In genomic region chr5:151115272-151115905, GRCh38 we compare ENCODE assay signal across 9 cellular contexts. TPM values are rescaled to one million over a fixed set of nuclear protein-coding genes. Genes with fewer than 3 reads are reported as not detected.
DNase-seq lines count a peak whose midpoint lies in the region; ATAC-seq lines count a peak whose summit lies in the region.
"Had no signal": no experiment of that assay in that cellular context is flagged by ENCODE, and none has a peak within 500 bp of the region (broad histone marks: within the 10 kb centered on the region; RNA-seq: fewer than 3 reads in every experiment).

No MANE protein-coding gene starts in this region.

- peaks cover 2% of the 10 kb centered on the region for H3K4me1 Mint-ChIP-seq in activated CD8-positive, alpha-beta T cell treated with anti-CD3 and anti-CD28 coated beads, Interleukin-2, amount 10 ng/mL, durations not matched to agents 7 days and 5 days (ENCODE audit: low read depth)

- H3K27ac Mint-ChIP-seq in activated CD8-positive, alpha-beta T cell treated with anti-CD3 and anti-CD28 coated beads, Interleukin-2, amount 10 ng/mL, durations not matched to agents 7 days and 5 days = peak overlapping the region; percentile 61

- H3K4me2 ChIP-seq in mesenchymal stem cell (ENCODE audit: low read length, poor library complexity, severe bottlenecking) = no peak overlapping the region

- DNase-seq in EH (ENCODE audit: low read depth) (peak; percentile 66), NCI-H82 (lab: John Stamatoyannopoulos, UW) (peak; percentile 66), mesenchymal stem cell (peak; percentile 67), mesenteric fat pad (ENCODE audit: low spot score) (no peak)
- DNase-seq in activated CD8-positive, alpha-beta T cell treated with anti-CD3 and anti-CD28 coated beads, Interleukin-2, amount 10 ng/mL, durations not matched to agents 7 days and 5 days = peak; percentile 77
- DNase-seq in effector memory CD4-positive, alpha-beta T cell = peak; percentile 41 to 61 (median 48)
- DNase-seq in stimulated activated CD8-positive, alpha-beta memory T cell treated with anti-CD3 and anti-CD28 coated beads, Interleukin-2, amount 100 ng/mL, for 48 hours (ENCODE audit: low read depth in 2 of 2) = peak; percentile 61 to 67

- H2BK12ac ChIP-seq in mesenchymal stem cell (ENCODE audit: low read length in 2 of 2) = no peak overlapping the region

- no peaks in the 10 kb centered on the region for H3K27me3 ChIP-seq in effector memory CD4-positive, alpha-beta T cell (replicated peaks; ENCODE audit: control insufficient read depth, insufficient read depth, low read length, poor library complexity, severe bottlenecking)
- H3K27me3 ChIP-seq in mesenchymal stem cell (ENCODE audit: control insufficient read depth in 1 of 2, insufficient read depth in 1 of 2, low read length in 2 of 2) = no peaks in the 10 kb centered on the region

- no peak overlapping the region for H2AFZ ChIP-seq in mesenchymal stem cell (ENCODE audit: low read depth, low read length)

- H2BK15ac ChIP-seq in mesenchymal stem cell (ENCODE audit: low read depth, poor library complexity, severe bottlenecking) = no peak overlapping the region

- POLR2A ChIA-PET in activated CD8-positive, alpha-beta T cell treated with anti-CD3 and anti-CD28 coated beads, Interleukin-2, amount 10 ng/mL, durations not matched to agents 7 days and 5 days (lab: Charles Lee) = interaction anchor here (0.6 to 1.1 kb wide), 5 partner anchors 14 to 124 kb away, joined by 3 to 4 read pairs (median 3); no protein-coding TSS in a partner anchor

- CTCF ChIA-PET in activated CD8-positive, alpha-beta T cell treated with anti-CD3 and anti-CD28 coated beads, Interleukin-2, amount 10 ng/mL, durations not matched to agents 7 days and 5 days (lab: Charles Lee) = interaction anchor here (0.6 to 13.4 kb wide), 65 partner anchors 11 to 665 kb away, joined by 3 to 297 read pairs (median 5); partner anchors contain the start of genes ANXA6, DCTN4, IRGM and TNIP1

- no peak overlapping the region for H3K18ac ChIP-seq in mesenchymal stem cell (ENCODE audit: low read depth in 1 of 2, low read length in 2 of 2)

- peaks cover 54% of the 10 kb centered on the region for H3K36me3 Mint-ChIP-seq in activated CD8-positive, alpha-beta T cell treated with anti-CD3 and anti-CD28 coated beads, Interleukin-2, amount 10 ng/mL, durations not matched to agents 7 days and 5 days (ENCODE audit: low read depth)

- H3K14ac ChIP-seq in mesenchymal stem cell (ENCODE audit: low read length in 2 of 2) = no peak overlapping the region

- peak; percentile 39 for ATAC-seq in HG02938 (IDR thresholded peaks at IDR 0.05; ENCODE audit: unreplicated experiment)
- ATAC-seq in activated CD8-positive, alpha-beta T cell treated with anti-CD3 and anti-CD28 coated beads, Interleukin-2, amount 10 ng/mL, durations not matched to agents 7 days and 5 days = peak; percentile 76

- H2BK120ac ChIP-seq in mesenchymal stem cell (ENCODE audit: low read depth, low read length) = no peak overlapping the region

- H3K79me1 ChIP-seq in mesenchymal stem cell (replicated peaks; ENCODE audit: low read length, poor library complexity, severe bottlenecking) = peaks cover 20% of the 10 kb centered on the region

- H3K9ac ChIP-seq in mesenchymal stem cell (ENCODE audit: low read length) = no peak overlapping the region

- H3K9me3 Mint-ChIP-seq in activated CD8-positive, alpha-beta T cell treated with anti-CD3 and anti-CD28 coated beads, Interleukin-2, amount 10 ng/mL, durations not matched to agents 7 days and 5 days (ENCODE audit: insufficient read depth) = no peaks in the 10 kb centered on the region
- H3K9me3 Mint-ChIP-seq: activated naive CD4-positive, alpha-beta T cell treated with anti-CD3 and anti-CD28 coated beads, Interleukin-2, amount 50 U/mL, for 24 hours had no signal

- H3K27me3 Mint-ChIP-seq in activated CD8-positive, alpha-beta T cell treated with anti-CD3 and anti-CD28 coated beads, Interleukin-2, amount 10 ng/mL, durations not matched to agents 7 days and 5 days (ENCODE audit: low read depth) = no peaks in the 10 kb centered on the region
- H3K27me3 Mint-ChIP-seq: activated naive CD4-positive, alpha-beta T cell treated with anti-CD3 and anti-CD28 coated beads, Interleukin-2, amount 50 U/mL, for 24 hours had no signal

- no peak overlapping the region for H4K91ac ChIP-seq in mesenchymal stem cell (ENCODE audit: low read length)

- H3K4me3 ChIP-seq in effector memory CD4-positive, alpha-beta T cell (ENCODE audit: insufficient read depth, low read depth, low read length, poor library complexity, severe bottlenecking) = no peak overlapping the region
- H3K4me3 ChIP-seq in mesenchymal stem cell (ENCODE audit: insufficient read depth in 1 of 2, low read depth in 1 of 2, low read length in 2 of 2) = no peak overlapping the region

- H3K23ac ChIP-seq in mesenchymal stem cell (ENCODE audit: low read length in 2 of 2) = no peak overlapping the region

- peaks cover 92% of the 10 kb centered on the region for H3K36me3 ChIP-seq in effector memory CD4-positive, alpha-beta T cell (ENCODE audit: control insufficient read depth, insufficient read depth, low read length)
- peaks cover 66 to 93% of the 10 kb centered on the region in 2 experiments for H3K36me3 ChIP-seq in mesenchymal stem cell (ENCODE audit: control insufficient read depth in 1 of 2, insufficient read depth in 2 of 2, low read depth in 1 of 2, low read length in 2 of 2)

- H3K4me1 ChIP-seq in effector memory CD4-positive, alpha-beta T cell (ENCODE audit: control insufficient read depth, insufficient read depth, low read length, poor library complexity, severe bottlenecking) = no peaks in the 10 kb centered on the region
- peaks cover 3% of the 10 kb centered on the region for H3K4me1 ChIP-seq in mesenchymal stem cell (ENCODE audit: control insufficient read depth, insufficient read depth, low read depth, low read length)

- no peak overlapping the region for H2BK5ac ChIP-seq in mesenchymal stem cell (ENCODE audit: low read depth, low read length, poor library complexity, severe bottlenecking)

- H3K4me3 Mint-ChIP-seq in activated CD8-positive, alpha-beta T cell treated with anti-CD3 and anti-CD28 coated beads, Interleukin-2, amount 10 ng/mL, durations not matched to agents 7 days and 5 days = no peak overlapping the region
- H3K4me3 Mint-ChIP-seq: activated naive CD4-positive, alpha-beta T cell treated with anti-CD3 and anti-CD28 coated beads, Interleukin-2, amount 50 U/mL, for 24 hours had no signal

- 34% methylated on average over 3 of the region's 7 CpGs for WGBS in mesenchymal stem cell

- H3K27ac ChIP-seq in effector memory CD4-positive, alpha-beta T cell (ENCODE audit: insufficient read depth, low read length, poor library complexity, severe bottlenecking) = peak overlapping the region; percentile 14
- no peak overlapping the region for H3K27ac ChIP-seq in mesenchymal stem cell (ENCODE audit: low read length, poor library complexity, severe bottlenecking)

- no peak overlapping the region for H4K8ac ChIP-seq in mesenchymal stem cell (ENCODE audit: low read length)

- H3K4ac ChIP-seq in mesenchymal stem cell (ENCODE audit: low read depth in 1 of 2, low read length in 2 of 2) = no peak overlapping the region

- H2AK5ac ChIP-seq in mesenchymal stem cell (ENCODE audit: low read length, severe bottlenecking) = no peak overlapping the region

- H3K9me3 ChIP-seq in effector memory CD4-positive, alpha-beta T cell (ENCODE audit: control insufficient read depth, low read length) = no peaks in the 10 kb centered on the region
- H3K9me3 ChIP-seq in mesenchymal stem cell (ENCODE audit: control insufficient read depth, low read length) = no peaks in the 10 kb centered on the region

RNA-seq across cellular contexts. Expression of gene TNIP1, which starts 34.6 kb away (rescaled TPM):
- 100 to 1,000 TPM; 132 to 138 TPM for total RNA-seq in activated CD8-positive, alpha-beta T cell treated with anti-CD3 and anti-CD28 coated beads, Interleukin-2, amount 10 ng/mL, durations not matched to agents 7 days and 5 days
- 50.6 TPM for polyA plus RNA-seq in mesenchymal stem cell (2013, experiment 1 of 2)
- 50.3 TPM for polyA plus RNA-seq in mesenchymal stem cell (2013, experiment 2 of 2)
- 285 TPM for total RNA-seq in mesenteric fat pad

RNA-seq across cellular contexts. Expression of gene ANXA6, which starts 42.2 kb away (rescaled TPM):
- 100 to 1,000 TPM; 481 to 495 TPM for total RNA-seq in activated CD8-positive, alpha-beta T cell treated with anti-CD3 and anti-CD28 coated beads, Interleukin-2, amount 10 ng/mL, durations not matched to agents 7 days and 5 days
- 338 TPM for polyA plus RNA-seq in mesenchymal stem cell (2013, experiment 1 of 2)
- polyA plus RNA-seq in mesenchymal stem cell (2013, experiment 2 of 2) = 340 TPM
- 631 TPM for total RNA-seq in mesenteric fat pad
